1 cellular context compared by ENCODE assay signal in the genomic region with DNA sequence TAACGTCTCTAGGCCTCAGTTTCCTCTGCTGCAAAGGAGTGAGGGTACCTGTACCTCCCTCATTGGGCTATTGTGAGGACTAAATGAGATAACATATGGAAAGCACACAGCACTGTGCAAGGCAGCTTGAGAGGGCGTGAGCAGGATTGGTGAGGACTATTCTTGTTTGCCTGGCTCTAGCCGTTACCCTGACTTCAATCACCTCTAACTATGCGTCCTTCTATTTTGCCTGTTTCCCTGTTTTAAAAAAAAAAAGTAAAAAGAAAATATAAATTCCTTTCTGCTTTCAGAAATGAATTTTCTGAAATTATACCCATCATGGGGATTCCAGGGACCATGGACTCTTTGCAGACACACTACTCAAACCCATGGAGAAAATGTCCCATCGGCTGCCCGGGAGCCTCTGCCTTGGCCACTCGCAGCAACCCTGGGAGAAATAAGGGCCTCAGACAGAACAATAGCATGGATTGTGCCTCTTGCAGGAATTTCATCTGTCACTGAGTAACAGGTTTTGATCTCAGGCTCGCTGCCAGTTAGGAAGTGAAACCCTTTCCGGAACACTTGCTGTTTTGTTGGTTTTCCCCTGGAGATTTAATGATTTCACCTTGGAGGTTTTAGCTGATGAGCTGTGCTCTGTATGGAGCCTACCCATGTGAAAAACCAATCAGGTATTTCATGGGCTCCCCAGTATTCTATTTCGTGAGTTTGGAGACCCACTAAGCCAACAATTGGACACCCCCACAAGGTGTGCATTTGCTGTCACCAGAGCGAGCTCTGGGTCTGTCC.
TF ChIP-seq lines count a peak whose summit lies in the region.

No MANE protein-coding gene starts in this region.

TF ChIP-seq in GM12878, 131 proteins besides CTCF, POLR2A, EP300 and RAD21 (continues in another document):
- TF ChIP-seq ATF2 (IDR thresholded peaks at IDR 0.05; ENCODE audit: low read length), result no peak; the same call in 1 of the 2 replicates
- TF ChIP-seq IKZF2 (IDR thresholded peaks at IDR 0.05), result peak; percentile 72 to 80
- TF ChIP-seq NR2C2 (IDR thresholded peaks at IDR 0.05; ENCODE audit: borderline replicate concordance, control insufficient read depth, insufficient read length, low read depth), result no peak
- TF ChIP-seq ZNF24 (IDR thresholded peaks at IDR 0.05), result peak; percentile 86
- TF ChIP-seq, protein P1, sequence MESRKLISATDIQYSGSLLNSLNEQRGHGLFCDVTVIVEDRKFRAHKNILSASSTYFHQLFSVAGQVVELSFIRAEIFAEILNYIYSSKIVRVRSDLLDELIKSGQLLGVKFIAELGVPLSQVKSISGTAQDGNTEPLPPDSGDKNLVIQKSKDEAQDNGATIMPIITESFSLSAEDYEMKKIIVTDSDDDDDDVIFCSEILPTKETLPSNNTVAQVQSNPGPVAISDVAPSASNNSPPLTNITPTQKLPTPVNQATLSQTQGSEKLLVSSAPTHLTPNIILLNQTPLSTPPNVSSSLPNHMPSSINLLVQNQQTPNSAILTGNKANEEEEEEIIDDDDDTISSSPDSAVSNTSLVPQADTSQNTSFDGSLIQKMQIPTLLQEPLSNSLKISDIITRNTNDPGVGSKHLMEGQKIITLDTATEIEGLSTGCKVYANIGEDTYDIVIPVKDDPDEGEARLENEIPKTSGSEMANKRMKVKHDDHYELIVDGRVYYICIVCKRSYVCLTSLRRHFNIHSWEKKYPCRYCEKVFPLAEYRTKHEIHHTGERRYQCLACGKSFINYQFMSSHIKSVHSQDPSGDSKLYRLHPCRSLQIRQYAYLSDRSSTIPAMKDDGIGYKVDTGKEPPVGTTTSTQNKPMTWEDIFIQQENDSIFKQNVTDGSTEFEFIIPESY (IDR thresholded peaks at IDR 0.05), result no peak
- TF ChIP-seq NFYA (IDR thresholded peaks at IDR 0.05; ENCODE audit: borderline replicate concordance, low read depth, low read length), result no peak
- TF ChIP-seq SMAD5 (IDR thresholded peaks at IDR 0.05; ENCODE audit: low read depth), result no peak
- TF ChIP-seq, protein P2, sequence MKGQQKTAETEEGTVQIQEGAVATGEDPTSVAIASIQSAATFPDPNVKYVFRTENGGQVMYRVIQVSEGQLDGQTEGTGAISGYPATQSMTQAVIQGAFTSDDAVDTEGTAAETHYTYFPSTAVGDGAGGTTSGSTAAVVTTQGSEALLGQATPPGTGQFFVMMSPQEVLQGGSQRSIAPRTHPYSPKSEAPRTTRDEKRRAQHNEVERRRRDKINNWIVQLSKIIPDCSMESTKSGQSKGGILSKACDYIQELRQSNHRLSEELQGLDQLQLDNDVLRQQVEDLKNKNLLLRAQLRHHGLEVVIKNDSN (IDR thresholded peaks at IDR 0.05; ENCODE audit: borderline replicate concordance, extremely low read length, insufficient read depth, low read depth, low read length), result no peak
- peak in 1 of 2 experiments; percentile 62; a peak in 1 of 4 replicates for TF ChIP-seq ETV6 (conservative IDR thresholded peaks at IDR 0.05 in 1 of 2, IDR thresholded peaks at IDR 0.05 in 1 of 2; ENCODE audit: borderline replicate concordance in 1 of 2, low read depth in 1 of 2)
- TF ChIP-seq SREBF2 (IDR thresholded peaks at IDR 0.05; ENCODE audit: low read length), result no peak
- 0 out of 2 replicates have a peak, but pooled peaks have one; percentile 5 for TF ChIP-seq FOXM1 (IDR thresholded peaks at IDR 0.05; ENCODE audit: low read depth, low read length)
- TF ChIP-seq DPF2 (IDR thresholded peaks at IDR 0.05), result 0 out of 2 replicates have a peak, but pooled peaks have one; percentile 30
- no peak for TF ChIP-seq ZNF207 (IDR thresholded peaks at IDR 0.05; ENCODE audit: borderline replicate concordance)
- no peak for TF ChIP-seq SUZ12 (IDR thresholded peaks at IDR 0.05; ENCODE audit: unreplicated experiment)
- TF ChIP-seq, protein P3, sequence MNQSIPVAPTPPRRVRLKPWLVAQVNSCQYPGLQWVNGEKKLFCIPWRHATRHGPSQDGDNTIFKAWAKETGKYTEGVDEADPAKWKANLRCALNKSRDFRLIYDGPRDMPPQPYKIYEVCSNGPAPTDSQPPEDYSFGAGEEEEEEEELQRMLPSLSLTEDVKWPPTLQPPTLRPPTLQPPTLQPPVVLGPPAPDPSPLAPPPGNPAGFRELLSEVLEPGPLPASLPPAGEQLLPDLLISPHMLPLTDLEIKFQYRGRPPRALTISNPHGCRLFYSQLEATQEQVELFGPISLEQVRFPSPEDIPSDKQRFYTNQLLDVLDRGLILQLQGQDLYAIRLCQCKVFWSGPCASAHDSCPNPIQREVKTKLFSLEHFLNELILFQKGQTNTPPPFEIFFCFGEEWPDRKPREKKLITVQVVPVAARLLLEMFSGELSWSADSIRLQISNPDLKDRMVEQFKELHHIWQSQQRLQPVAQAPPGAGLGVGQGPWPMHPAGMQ (IDR thresholded peaks at IDR 0.05; ENCODE audit: borderline replicate concordance), result no peak
- TF ChIP-seq TCF12 (IDR thresholded peaks at IDR 0.05; ENCODE audit: low read depth, low read length), result 0 out of 2 replicates have a peak, but pooled peaks have one; percentile 23
- TF ChIP-seq TCF3 (IDR thresholded peaks at IDR 0.05; ENCODE audit: borderline replicate concordance, insufficient read depth, low read depth, low read length), result no peak
- no peak for TF ChIP-seq CBX5 (IDR thresholded peaks at IDR 0.05; ENCODE audit: low read depth)
- TF ChIP-seq BHLHE40 (IDR thresholded peaks at IDR 0.05; ENCODE audit: borderline replicate concordance in 1 of 2, low read depth in 2 of 2, low read length in 1 of 2), result no peak
- TF ChIP-seq KDM1A (IDR thresholded peaks at IDR 0.05; ENCODE audit: borderline replicate concordance), result no peak
- no peak for TF ChIP-seq ASH2L (IDR thresholded peaks at IDR 0.05; ENCODE audit: borderline replicate concordance, low read depth)
- no peak for TF ChIP-seq FOS (IDR thresholded peaks at IDR 0.05; ENCODE audit: borderline replicate concordance, extremely low read depth, insufficient read length)
- no peak for TF ChIP-seq BACH1 (IDR thresholded peaks at IDR 0.05; ENCODE audit: borderline replicate concordance)
- TF ChIP-seq ZBTB40 (IDR thresholded peaks at IDR 0.05; ENCODE audit: borderline replicate concordance), result no peak
- no peak for TF ChIP-seq TARDBP (IDR thresholded peaks at IDR 0.05; ENCODE audit: borderline replicate concordance)
- 0 out of 2 replicates have a peak, but pooled peaks have one; percentile 28 for TF ChIP-seq TAF1 (IDR thresholded peaks at IDR 0.05; ENCODE audit: borderline replicate concordance, low read depth, low read length)
- peak; percentile 63; the same call in 1 of the 2 replicates for TF ChIP-seq RELB (IDR thresholded peaks at IDR 0.05; ENCODE audit: low read depth)
- no peak for TF ChIP-seq LARP7 (IDR thresholded peaks at IDR 0.05)
- TF ChIP-seq, protein P4, sequence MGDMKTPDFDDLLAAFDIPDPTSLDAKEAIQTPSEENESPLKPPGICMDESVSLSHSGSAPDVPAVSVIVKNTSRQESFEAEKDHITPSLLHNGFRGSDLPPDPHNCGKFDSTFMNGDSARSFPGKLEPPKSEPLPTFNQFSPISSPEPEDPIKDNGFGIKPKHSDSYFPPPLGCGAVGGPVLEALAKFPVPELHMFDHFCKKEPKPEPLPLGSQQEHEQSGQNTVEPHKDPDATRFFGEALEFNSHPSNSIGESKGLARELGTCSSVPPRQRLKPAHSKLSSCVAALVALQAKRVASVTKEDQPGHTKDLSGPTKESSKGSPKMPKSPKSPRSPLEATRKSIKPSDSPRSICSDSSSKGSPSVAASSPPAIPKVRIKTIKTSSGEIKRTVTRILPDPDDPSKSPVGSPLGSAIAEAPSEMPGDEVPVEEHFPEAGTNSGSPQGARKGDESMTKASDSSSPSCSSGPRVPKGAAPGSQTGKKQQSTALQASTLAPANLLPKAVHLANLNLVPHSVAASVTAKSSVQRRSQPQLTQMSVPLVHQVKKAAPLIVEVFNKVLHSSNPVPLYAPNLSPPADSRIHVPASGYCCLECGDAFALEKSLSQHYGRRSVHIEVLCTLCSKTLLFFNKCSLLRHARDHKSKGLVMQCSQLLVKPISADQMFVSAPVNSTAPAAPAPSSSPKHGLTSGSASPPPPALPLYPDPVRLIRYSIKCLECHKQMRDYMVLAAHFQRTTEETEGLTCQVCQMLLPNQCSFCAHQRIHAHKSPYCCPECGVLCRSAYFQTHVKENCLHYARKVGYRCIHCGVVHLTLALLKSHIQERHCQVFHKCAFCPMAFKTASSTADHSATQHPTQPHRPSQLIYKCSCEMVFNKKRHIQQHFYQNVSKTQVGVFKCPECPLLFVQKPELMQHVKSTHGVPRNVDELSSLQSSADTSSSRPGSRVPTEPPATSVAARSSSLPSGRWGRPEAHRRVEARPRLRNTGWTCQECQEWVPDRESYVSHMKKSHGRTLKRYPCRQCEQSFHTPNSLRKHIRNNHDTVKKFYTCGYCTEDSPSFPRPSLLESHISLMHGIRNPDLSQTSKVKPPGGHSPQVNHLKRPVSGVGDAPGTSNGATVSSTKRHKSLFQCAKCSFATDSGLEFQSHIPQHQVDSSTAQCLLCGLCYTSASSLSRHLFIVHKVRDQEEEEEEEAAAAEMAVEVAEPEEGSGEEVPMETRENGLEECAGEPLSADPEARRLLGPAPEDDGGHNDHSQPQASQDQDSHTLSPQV (IDR thresholded peaks at IDR 0.05), result no peak
- TF ChIP-seq MTA2 (IDR thresholded peaks at IDR 0.05; ENCODE audit: low read depth), result peak; percentile 65; the same call in 1 of the 2 replicates
- peak; percentile 91 for TF ChIP-seq SPI1 (IDR thresholded peaks at IDR 0.05; ENCODE audit: borderline replicate concordance, insufficient read depth, low read depth, low read length)
- TF ChIP-seq CHD1 (IDR thresholded peaks at IDR 0.05; ENCODE audit: low read depth, low read length), result no peak
- TF ChIP-seq ESRRA (IDR thresholded peaks at IDR 0.05; ENCODE audit: low read length), result no peak
